In genomic region chr7:151468214-151469023, GRCh38 we compare ENCODE assay signal across 2 cellular contexts.
TF ChIP-seq lines count a peak whose summit lies in the region.

No MANE protein-coding gene starts in this region.

TF ChIP-seq in HepG2, 621 proteins besides CTCF, POLR2A, EP300 and RAD21:
- peak; percentile 32 for TF ChIP-seq AGO2 (optimal IDR thresholded peaks at IDR 0.05; ENCODE audit: low read depth, low read length)
- no peak for TF ChIP-seq SIN3B (IDR thresholded peaks at IDR 0.05; ENCODE audit: low read length)

TF ChIP-seq in SK-N-SH treated with all-trans-retinoic acid at 6 μM for 48 hours, 23 proteins besides CTCF, POLR2A, EP300 and RAD21:
- TF ChIP-seq ZFP30 (CRISPR knock-in tag; IDR thresholded peaks at IDR 0.05) (no peak), OSR1 (CRISPR knock-in tag; IDR thresholded peaks at IDR 0.05) (no peak), BACH2 (CRISPR knock-in tag; IDR thresholded peaks at IDR 0.05; ENCODE audit: borderline replicate concordance) (no peak), TSHZ2 (CRISPR knock-in tag; IDR thresholded peaks at IDR 0.05) (no peak), ZC3H10 (CRISPR knock-in tag; IDR thresholded peaks at IDR 0.05) (no peak), TCF4 (CRISPR knock-in tag; IDR thresholded peaks at IDR 0.05; ENCODE audit: borderline replicate concordance) (no peak), RARB (CRISPR knock-in tag; IDR thresholded peaks at IDR 0.05) (no peak), POU6F1 (CRISPR knock-in tag; IDR thresholded peaks at IDR 0.05; ENCODE audit: borderline replicate concordance, low read depth) (no peak), ZNF8 (CRISPR knock-in tag; IDR thresholded peaks at IDR 0.05) (no peak), SNAI2 (CRISPR knock-in tag; IDR thresholded peaks at IDR 0.05) (no peak), PPARA (CRISPR knock-in tag; IDR thresholded peaks at IDR 0.05; ENCODE audit: borderline replicate concordance) (no peak), ISL1 (CRISPR knock-in tag; IDR thresholded peaks at IDR 0.05) (no peak)
TF ChIP-seq in SK-N-SH treated with all-trans-retinoic acid at 6 μM for 48 hours: peak in this region for 0.
